8 cellular contexts compared by ENCODE assay signal in the genomic region with DNA sequence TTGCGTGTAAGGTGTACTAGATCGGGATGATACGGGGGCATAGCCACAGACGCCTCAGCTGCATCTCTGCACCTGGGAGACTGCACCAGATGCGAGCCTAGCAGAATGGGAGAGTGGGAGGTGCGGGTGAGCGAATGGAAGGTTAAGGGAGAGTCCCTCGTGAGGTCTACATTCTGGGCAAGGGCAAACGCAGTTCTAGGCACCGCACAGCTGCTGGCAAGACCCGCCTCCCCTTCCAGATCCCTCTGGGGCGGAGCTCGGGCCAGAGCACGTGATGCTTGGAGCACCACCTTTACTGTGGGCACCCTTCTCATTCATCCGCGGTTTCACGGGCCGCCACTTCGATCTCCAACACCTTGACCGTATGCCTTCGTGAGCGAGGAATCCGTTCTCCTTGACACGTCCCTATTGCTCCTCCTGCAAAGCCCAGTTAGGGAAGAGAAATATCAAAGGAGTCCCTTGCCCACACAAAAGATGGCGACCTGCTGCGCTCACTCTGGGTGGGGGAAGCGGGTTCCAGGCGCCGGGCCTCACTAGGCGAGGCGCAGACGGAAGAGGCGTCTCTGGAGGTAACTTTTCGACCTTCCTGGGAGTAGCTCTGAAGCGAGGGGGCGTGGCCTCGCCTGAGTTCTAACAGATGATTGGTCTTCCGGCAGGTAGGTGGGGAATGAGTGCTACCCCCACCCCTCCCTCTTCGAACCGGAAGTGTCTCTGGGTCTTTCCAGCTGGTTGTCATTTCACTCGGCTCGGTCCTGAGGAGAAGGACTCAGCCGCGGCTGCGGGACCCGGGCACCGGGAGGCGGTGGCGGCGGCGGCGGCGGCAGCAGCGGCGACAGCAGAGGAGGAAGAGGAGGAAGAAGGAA. TPM values are rescaled to one million over a fixed set of nuclear protein-coding genes. Genes with fewer than 3 reads are reported as not detected.
DNase-seq lines count a peak whose midpoint lies in the region; ATAC-seq and TF ChIP-seq lines count a peak whose summit lies in the region.

A gene (plus strand): TSS at position 740 of the 863 bp plus-strand sequence. CDS start 1,385 bp downstream, outside the sequence.

- 3% methylated on average over 53 of the region's 55 CpGs for WGBS in suprapubic skin

- H3K4me1 Mint-ChIP-seq in activated naive CD4-positive, alpha-beta T cell treated with anti-CD3 and anti-CD28 coated beads, Interleukin-2, amount 50 U/mL, for 24 hours: peaks cover 77% of the 10 kb centered on the region

- H3K27ac Mint-ChIP-seq in activated naive CD4-positive, alpha-beta T cell treated with anti-CD3 and anti-CD28 coated beads, Interleukin-2, amount 50 U/mL, for 24 hours: peak within 1 kb of the TSS; percentile 100

- TF ChIP-seq POLR2A in suprapubic skin (IDR thresholded peaks at IDR 0.05): peak; percentile 82 to 93

- H3K36me3 ChIP-seq in GM06990 (ENCODE audit: control insufficient read depth, insufficient read depth, low read length) (no peaks in the 10 kb centered on the region), suprapubic skin (no peaks in the 10 kb centered on the region)

- H3K9me3 Mint-ChIP-seq in activated naive CD4-positive, alpha-beta T cell treated with anti-CD3 and anti-CD28 coated beads, Interleukin-2, amount 50 U/mL, for 24 hours: no peaks in the 10 kb centered on the region

- H3K27me3 Mint-ChIP-seq in activated naive CD4-positive, alpha-beta T cell treated with anti-CD3 and anti-CD28 coated beads, Interleukin-2, amount 50 U/mL, for 24 hours: no peaks in the 10 kb centered on the region

- peak; percentile 94 for DNase-seq in GM06990 (ENCODE audit: extremely low read depth, insufficient read length)
- peak; percentile 96 for DNase-seq in NCI-H1092 (lab: John Stamatoyannopoulos, UW)
- DNase-seq in globus pallidus (ENCODE audit: low spot score): peak; percentile 100
- peak; percentile 91 to 100 (median 99) for DNase-seq in nucleus accumbens (lab: John Stamatoyannopoulos, UW)
- DNase-seq in suprapubic skin (ENCODE audit: low spot score in 2 of 2): peak; percentile 99 to 100

- H3K36me3 Mint-ChIP-seq in activated naive CD4-positive, alpha-beta T cell treated with anti-CD3 and anti-CD28 coated beads, Interleukin-2, amount 50 U/mL, for 24 hours: peaks cover 2% of the 10 kb centered on the region

- H3K27me3 ChIP-seq in GM06990 (replicated peaks; ENCODE audit: control insufficient read depth, insufficient read depth, low read length) (no peaks in the 10 kb centered on the region), suprapubic skin (no peaks in the 10 kb centered on the region)

- H3K4me3 ChIP-seq in GM06990 (replicated peaks; ENCODE audit: low read depth, low read length): peak within 1 kb of the TSS; percentile 92
- peak within 1 kb of the TSS; percentile 73 for H3K4me3 ChIP-seq in suprapubic skin

- peak within 1 kb of the TSS; percentile 99 for H3K4me3 Mint-ChIP-seq in activated naive CD4-positive, alpha-beta T cell treated with anti-CD3 and anti-CD28 coated beads, Interleukin-2, amount 50 U/mL, for 24 hours

- TF ChIP-seq CTCF in GM06990 (IDR thresholded peaks at IDR 0.05; ENCODE audit: insufficient read depth, low read length, poor library complexity, severe bottlenecking): no peak
- TF ChIP-seq CTCF in suprapubic skin (IDR thresholded peaks at IDR 0.05): no peak

- no peaks in the 10 kb centered on the region for H3K9me3 ChIP-seq in suprapubic skin

- ATAC-seq in HG02588 (IDR thresholded peaks at IDR 0.05; ENCODE audit: unreplicated experiment) (peak; percentile 87), SK-N-SH treated with all-trans-retinoic acid at 6 μM for 48 hours (peak; percentile 98)

- TF ChIP-seq EP300 in suprapubic skin (IDR thresholded peaks at IDR 0.05): peak; percentile 53

- H3K27ac ChIP-seq in suprapubic skin: peak within 1 kb of the TSS; percentile 87

- H3K4me1 ChIP-seq in suprapubic skin: peaks cover 70% of the 10 kb centered on the region

TF ChIP-seq in SK-N-SH treated with all-trans-retinoic acid at 6 μM for 48 hours, 23 proteins besides CTCF, POLR2A, EP300 and RAD21:
- TF ChIP-seq CSDC2 (CRISPR knock-in tag; IDR thresholded peaks at IDR 0.05) (peak; percentile 77; the same call in 1 of the 2 replicates), ZNF70 (CRISPR knock-in tag; IDR thresholded peaks at IDR 0.05) (no peak), ZC3H10 (CRISPR knock-in tag; IDR thresholded peaks at IDR 0.05) (no peak), ARNTL (CRISPR knock-in tag; IDR thresholded peaks at IDR 0.05; ENCODE audit: borderline replicate concordance, low read depth) (no peak), ESRRG (CRISPR knock-in tag; IDR thresholded peaks at IDR 0.05) (no peak), ZNF565 (CRISPR knock-in tag; conservative IDR thresholded peaks at IDR 0.05; ENCODE audit: low read depth) (no peak), ZFP3 (CRISPR knock-in tag; IDR thresholded peaks at IDR 0.05) (peak; percentile 59)
- TF ChIP-seq, protein P1, sequence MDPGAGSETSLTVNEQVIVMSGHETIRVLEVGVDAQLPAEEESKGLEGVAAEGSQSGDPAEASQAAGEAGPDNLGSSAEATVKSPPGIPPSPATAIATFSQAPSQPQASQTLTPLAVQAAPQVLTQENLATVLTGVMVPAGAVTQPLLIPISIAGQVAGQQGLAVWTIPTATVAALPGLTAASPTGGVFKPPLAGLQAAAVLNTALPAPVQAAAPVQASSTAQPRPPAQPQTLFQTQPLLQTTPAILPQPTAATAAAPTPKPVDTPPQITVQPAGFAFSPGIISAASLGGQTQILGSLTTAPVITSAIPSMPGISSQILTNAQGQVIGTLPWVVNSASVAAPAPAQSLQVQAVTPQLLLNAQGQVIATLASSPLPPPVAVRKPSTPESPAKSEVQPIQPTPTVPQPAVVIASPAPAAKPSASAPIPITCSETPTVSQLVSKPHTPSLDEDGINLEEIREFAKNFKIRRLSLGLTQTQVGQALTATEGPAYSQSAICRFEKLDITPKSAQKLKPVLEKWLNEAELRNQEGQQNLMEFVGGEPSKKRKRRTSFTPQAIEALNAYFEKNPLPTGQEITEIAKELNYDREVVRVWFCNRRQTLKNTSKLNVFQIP (CRISPR knock-in tag; IDR thresholded peaks at IDR 0.05; ENCODE audit: borderline replicate concordance, low read depth): no peak
- TF ChIP-seq, protein P2, sequence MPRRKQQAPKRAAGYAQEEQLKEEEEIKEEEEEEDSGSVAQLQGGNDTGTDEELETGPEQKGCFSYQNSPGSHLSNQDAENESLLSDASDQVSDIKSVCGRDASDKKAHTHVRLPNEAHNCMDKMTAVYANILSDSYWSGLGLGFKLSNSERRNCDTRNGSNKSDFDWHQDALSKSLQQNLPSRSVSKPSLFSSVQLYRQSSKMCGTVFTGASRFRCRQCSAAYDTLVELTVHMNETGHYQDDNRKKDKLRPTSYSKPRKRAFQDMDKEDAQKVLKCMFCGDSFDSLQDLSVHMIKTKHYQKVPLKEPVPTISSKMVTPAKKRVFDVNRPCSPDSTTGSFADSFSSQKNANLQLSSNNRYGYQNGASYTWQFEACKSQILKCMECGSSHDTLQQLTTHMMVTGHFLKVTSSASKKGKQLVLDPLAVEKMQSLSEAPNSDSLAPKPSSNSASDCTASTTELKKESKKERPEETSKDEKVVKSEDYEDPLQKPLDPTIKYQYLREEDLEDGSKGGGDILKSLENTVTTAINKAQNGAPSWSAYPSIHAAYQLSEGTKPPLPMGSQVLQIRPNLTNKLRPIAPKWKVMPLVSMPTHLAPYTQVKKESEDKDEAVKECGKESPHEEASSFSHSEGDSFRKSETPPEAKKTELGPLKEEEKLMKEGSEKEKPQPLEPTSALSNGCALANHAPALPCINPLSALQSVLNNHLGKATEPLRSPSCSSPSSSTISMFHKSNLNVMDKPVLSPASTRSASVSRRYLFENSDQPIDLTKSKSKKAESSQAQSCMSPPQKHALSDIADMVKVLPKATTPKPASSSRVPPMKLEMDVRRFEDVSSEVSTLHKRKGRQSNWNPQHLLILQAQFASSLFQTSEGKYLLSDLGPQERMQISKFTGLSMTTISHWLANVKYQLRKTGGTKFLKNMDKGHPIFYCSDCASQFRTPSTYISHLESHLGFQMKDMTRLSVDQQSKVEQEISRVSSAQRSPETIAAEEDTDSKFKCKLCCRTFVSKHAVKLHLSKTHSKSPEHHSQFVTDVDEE (CRISPR knock-in tag; IDR thresholded peaks at IDR 0.05): peak; percentile 83

RNA-seq across cellular contexts. Expression of the gene that starts here (rescaled TPM):
- total RNA-seq in suprapubic skin: 10 to 100 TPM; 45.2 to 70.7 (median 52.5) TPM

Comparison
In these comparisons a context has a peak if more than half of its experiments do, and no peak if none do; other contexts are left out.
1. Peak in every context shown above with its lines: DNase-seq, ATAC-seq, H3K4me3 ChIP-seq and H3K27ac ChIP-seq.